ENCODE assay signal across 22 cellular contexts in the genomic region with DNA sequence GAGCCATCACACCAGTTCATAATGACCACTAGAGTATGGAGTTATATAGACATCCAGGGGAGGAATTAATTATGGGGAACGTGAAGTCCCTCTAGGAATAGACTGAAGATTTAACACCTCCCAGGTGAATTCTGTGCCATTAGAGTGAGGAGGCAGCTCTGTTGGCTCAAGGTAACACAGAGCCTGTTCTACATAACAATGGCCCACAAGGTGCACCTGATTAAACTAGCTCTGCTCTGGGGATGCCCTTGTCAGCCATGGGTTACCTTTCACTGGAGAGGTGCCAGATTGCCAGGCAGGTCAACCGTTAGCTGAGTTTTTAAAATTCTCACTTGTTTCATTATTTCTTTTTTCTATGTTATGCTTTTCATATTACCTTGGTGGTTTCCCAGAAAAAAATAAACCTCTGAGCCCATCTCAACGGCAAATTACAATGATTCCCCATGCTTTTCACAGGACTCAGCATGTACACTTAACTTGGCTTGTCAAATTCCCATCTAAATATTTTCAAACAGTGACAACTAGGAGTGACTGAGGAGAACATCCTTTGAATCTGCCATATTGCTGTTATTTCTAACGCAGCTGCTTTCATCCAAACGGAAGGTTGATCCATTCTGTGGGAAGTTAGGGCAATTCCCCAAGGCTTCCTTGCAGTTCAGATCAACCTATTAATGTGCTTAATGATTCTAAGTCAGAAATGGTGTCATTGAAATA.
"Had no signal": no experiment of that assay in that cellular context is flagged by ENCODE, and none has a peak within 500 bp of the region (broad histone marks: within the 10 kb centered on the region; RNA-seq: fewer than 3 reads in every experiment).

No MANE protein-coding gene starts in this region.

- ATAC-seq: effector memory CD8-positive, alpha-beta T cell; gastrocnemius medialis; natural killer cell; pancreas; right cardiac atrium; T-cell had no signal

- H3K4me3 Mint-ChIP-seq: activated naive CD8-positive, alpha-beta T cell treated with anti-CD3 and anti-CD28 coated beads for 36 hours; central memory CD8-positive, alpha-beta T cell; effector memory CD8-positive, alpha-beta T cell; natural killer cell; stimulated activated naive CD8-positive, alpha-beta T cell treated with anti-CD3 and anti-CD28 coated beads, Interleukin-15, Interleukin-2, amounts not matched to agents 100 ng/mL and 50 ng/mL, for 24 hours; T-cell; T-helper 2 cell treated with Interferon-gamma antibody and Interleukin-4, amounts not matched to agents 5 μg/mL and 100 μg/mL, for 36 hours had no signal

- H3K4me3 ChIP-seq: esophagus muscularis mucosa, gastrocnemius medialis, left lung, pancreas, thyroid gland had no signal

- H3K9me3 ChIP-seq: esophagus muscularis mucosa, gastrocnemius medialis, left lung, pancreas, thyroid gland had no signal

- H3K36me3 Mint-ChIP-seq: activated naive CD8-positive, alpha-beta T cell treated with anti-CD3 and anti-CD28 coated beads for 36 hours; natural killer cell; T-cell had no signal

- H3K27ac ChIP-seq: dorsolateral prefrontal cortex, esophagus muscularis mucosa, gastrocnemius medialis, left lung, pancreas, thyroid gland had no signal

- H3K27ac Mint-ChIP-seq: activated naive CD8-positive, alpha-beta T cell treated with anti-CD3 and anti-CD28 coated beads for 36 hours; effector memory CD8-positive, alpha-beta T cell; natural killer cell; stimulated activated naive CD8-positive, alpha-beta T cell treated with anti-CD3 and anti-CD28 coated beads, Interleukin-15, Interleukin-2, amounts not matched to agents 100 ng/mL and 50 ng/mL, for 24 hours; T-cell; T-helper 2 cell treated with Interferon-gamma antibody and Interleukin-4, amounts not matched to agents 5 μg/mL and 100 μg/mL, for 36 hours had no signal

- H3K27me3 ChIP-seq: esophagus muscularis mucosa, gastrocnemius medialis, left lung, thyroid gland had no signal

- H3K4me1 ChIP-seq: gastrocnemius medialis, left lung, pancreas, thyroid gland had no signal

- H3K27me3 Mint-ChIP-seq: activated naive CD8-positive, alpha-beta T cell treated with anti-CD3 and anti-CD28 coated beads for 36 hours had no signal

- H3K36me3 ChIP-seq: esophagus muscularis mucosa, gastrocnemius medialis, left lung, pancreas, thyroid gland had no signal

- DNase-seq: activated CD8-positive, alpha-beta memory T cell treated with anti-CD3 and anti-CD28 coated beads, Interleukin-2, amount 50 U/mL, for 48 hours; activated naive CD4-positive, alpha-beta T cell treated with Interleukin-2 at 50 U/mL for 16 hours; activated naive CD8-positive, alpha-beta T cell treated with anti-CD3 and anti-CD28 coated beads for 36 hours; activated T-cell treated with anti-CD3 and anti-CD28 coated beads, Interleukin-2, amount 50 U/mL, for 48 hours; dorsolateral prefrontal cortex; effector memory CD8-positive, alpha-beta T cell; gastrocnemius medialis; hypothalamus; kidney glomerular epithelial cell; left lung; midbrain; natural killer cell; pancreas; right cardiac atrium; stimulated activated CD4-positive, alpha-beta T cell treated with anti-CD3 and anti-CD28 coated beads, Interleukin-12 subunit alpha, Interleukin-12 subunit beta, amount 100 ng/mL, for 4 hours; substantia nigra; T-cell; thyroid gland had no signal

- H3K9me3 Mint-ChIP-seq: activated naive CD8-positive, alpha-beta T cell treated with anti-CD3 and anti-CD28 coated beads for 36 hours; natural killer cell; stimulated activated naive CD8-positive, alpha-beta T cell treated with anti-CD3 and anti-CD28 coated beads, Interleukin-15, Interleukin-2, amounts not matched to agents 100 ng/mL and 50 ng/mL, for 24 hours; T-cell; T-helper 2 cell treated with Interferon-gamma antibody and Interleukin-4, amounts not matched to agents 5 μg/mL and 100 μg/mL, for 36 hours had no signal

- H3K4me1 Mint-ChIP-seq: activated naive CD8-positive, alpha-beta T cell treated with anti-CD3 and anti-CD28 coated beads for 36 hours; central memory CD8-positive, alpha-beta T cell; natural killer cell; T-cell had no signal
